Comparison of ENCODE assay signal across 8 cellular contexts in the genomic region with DNA sequence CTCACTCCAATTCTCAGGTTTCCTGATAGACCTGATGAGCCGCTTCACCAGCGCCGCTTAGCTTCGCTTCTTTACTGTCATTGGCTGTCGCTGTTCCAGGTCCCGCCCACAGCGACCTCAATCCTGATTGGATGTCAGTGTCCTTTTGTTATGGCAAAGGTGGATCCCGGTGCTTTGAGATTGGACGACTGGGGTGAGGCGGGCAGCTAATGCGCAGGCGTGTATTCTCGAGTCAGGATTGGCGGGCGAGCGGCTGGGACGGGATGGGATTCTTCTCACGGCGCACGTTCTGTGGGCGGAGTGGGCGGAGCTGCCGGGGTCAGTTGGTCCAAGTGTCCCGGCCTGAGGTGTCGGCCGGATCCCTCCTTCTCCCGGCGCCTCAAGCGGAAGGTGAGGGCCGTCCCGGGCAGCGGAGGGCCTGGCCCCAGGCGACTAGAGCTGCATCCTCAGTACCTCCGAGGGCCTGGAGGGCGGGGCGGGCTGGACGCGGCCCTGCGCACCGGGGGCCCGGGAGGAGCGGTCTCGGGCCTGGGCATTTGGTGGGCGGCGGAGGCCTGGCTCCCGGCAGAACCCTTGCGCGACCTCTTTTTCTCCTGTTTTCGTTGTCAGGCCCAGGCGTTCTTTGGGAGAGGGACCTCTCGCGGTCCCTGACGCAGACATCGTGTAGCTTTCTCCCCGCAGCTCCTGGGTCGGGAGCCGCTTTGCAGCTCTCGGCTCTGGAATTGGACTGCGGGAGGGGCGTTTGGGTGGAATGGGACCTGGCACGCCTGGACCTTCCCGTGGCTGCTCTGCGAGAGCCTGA.
DNase-seq lines count a peak whose midpoint lies in the region; ATAC-seq, FAIRE-seq and TF ChIP-seq lines count a peak whose summit lies in the region.

A gene (plus strand): TSS at position 319 of the 802 bp plus-strand sequence. CDS start 5,525 bp downstream, outside the sequence.

- TF ChIP-seq POLR2A in GM18951 (IDR thresholded peaks at IDR 0.05; ENCODE audit: extremely low read depth, insufficient read depth, insufficient read length), result peak; percentile 73

- FAIRE-seq in islet of Langerhans (lab: Jason Lieb, UNC), result peak; percentile 98

- in situ Hi-C loops in GM18951 (cut with MboI; ENCODE audit: low sequenced_read_pairs, unreplicated experiment), result loop anchor here (25.0 kb wide), 2 partner anchors 239 to 489 kb away; no protein-coding TSS in a partner anchor

- peak; percentile 98 for ATAC-seq in HG03196 (IDR thresholded peaks at IDR 0.05; ENCODE audit: unreplicated experiment)
- peak; percentile 95 to 96 for ATAC-seq in activated CD4-positive, CD25-positive, alpha-beta regulatory T cell treated with anti-CD3 and anti-CD28 coated beads, Interleukin-2, amount 50 U/mL, for 24 hours

- DNase-seq in AG08395 (ENCODE audit: low spot score) (peak; percentile 100), NCI-H345 (lab: John Stamatoyannopoulos, UW) (peak; percentile 98), cerebellar cortex (ENCODE audit: low spot score) (peak; percentile 100)
- DNase-seq in stimulated activated CD4-positive, alpha-beta T cell treated with anti-CD3 and anti-CD28 coated beads, Interleukin-12 subunit alpha, Interleukin-12 subunit beta, amount 100 ng/mL, for 4 hours, result peak; percentile 93

Comparison
In these comparisons a context has a peak if more than half of its experiments do, and no peak if none do; other contexts are left out.
1. Peak in every context shown above with its lines: DNase-seq and ATAC-seq.